17 cellular contexts compared by ENCODE assay signal in the genomic region with DNA sequence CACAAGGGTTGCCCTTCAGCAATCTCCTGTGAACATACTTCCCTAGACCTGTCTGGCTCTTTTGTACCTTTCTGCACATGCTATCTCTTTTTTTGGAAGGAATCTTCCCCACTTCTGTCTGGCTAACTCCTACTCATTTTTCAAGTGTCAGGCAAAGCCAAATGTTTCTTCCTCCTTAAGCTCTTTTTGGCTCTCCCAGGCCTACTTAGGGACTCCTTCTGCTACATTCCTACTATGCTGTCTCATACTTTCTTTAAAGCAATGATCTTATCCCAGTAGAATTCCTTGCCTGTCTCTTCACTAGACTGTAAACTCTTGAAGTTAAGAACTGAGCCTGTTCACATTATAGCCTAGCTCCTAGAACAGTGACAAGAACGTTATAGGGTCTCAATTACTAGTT.
DNase-seq lines count a peak whose midpoint lies in the region; ATAC-seq lines count a peak whose summit lies in the region.
"Had no signal": no experiment of that assay in that cellular context is flagged by ENCODE, and none has a peak within 500 bp of the region (broad histone marks: within the 10 kb centered on the region; RNA-seq: fewer than 3 reads in every experiment).

No MANE protein-coding gene starts in this region.

- no peak for ATAC-seq in HG03565 (IDR thresholded peaks at IDR 0.05; ENCODE audit: unreplicated experiment)
- no peak for ATAC-seq in HG03045 (IDR thresholded peaks at IDR 0.05; ENCODE audit: unreplicated experiment)
- ATAC-seq in HG03432 (IDR thresholded peaks at IDR 0.05; ENCODE audit: unreplicated experiment) = no peak
- ATAC-seq: activated T-cell treated with anti-CD3 and anti-CD28 coated beads, Interleukin-2, amount 50 U/mL, for 72 hours; T-helper 17 cell had no signal

- DNase-seq in GM03348 (ENCODE audit: low spot score) (peak; percentile 81), dedifferentiated amniotic fluid mesenchymal stem cell (ENCODE audit: extremely low spot score) (peak; percentile 85), kidney tubule cell (ENCODE audit: low spot score) (peak; percentile 48), stromal cell of bone marrow (ENCODE audit: low read depth) (peak; percentile 43), NCI-H2029 (lab: John Stamatoyannopoulos, UW) (no peak)
- DNase-seq: activated CD4-positive, alpha-beta T cell treated with anti-CD3 and anti-CD28 coated beads for 48 hours; activated T-cell treated with anti-CD3 and anti-CD28 coated beads, Interleukin-2, amount 50 U/mL, for 72 hours; C1 segment of cervical spinal cord; effector CD8-positive, alpha-beta T cell; left colon; NCI-H1417 treated with DMSO at 0.1 percent for 48 hours; NCI-H524 treated with DMSO at 0.1 percent for 48 hours; Peyer's patch; T-helper 17 cell had no signal
